Comparison of ENCODE assay signal across 34 cellular contexts in genomic region chr1:177640687-177641086, GRCh38.
A peak's percentile ranks its signal among the peaks of the same experiment; 100 is the strongest.
DNase-seq lines count a peak whose midpoint lies in the region; ATAC-seq, FAIRE-seq and TF ChIP-seq lines count a peak whose summit lies in the region.
"Had no signal": no experiment of that assay in that cellular context is flagged by ENCODE, and none has a peak within 500 bp of the region (broad histone marks: within the 10 kb centered on the region; RNA-seq: fewer than 3 reads in every experiment).

No MANE protein-coding gene starts in this region.

- no peak for TF ChIP-seq EP300 in HepG2 (IDR thresholded peaks at IDR 0.05; ENCODE audit: low read depth in 2 of 2, low read length in 2 of 2)
- no peak for TF ChIP-seq EP300 in HepG2 (CRISPR knock-in tag; IDR thresholded peaks at IDR 0.05; ENCODE audit: borderline replicate concordance)

- ATAC-seq in left lobe of liver, result peak; percentile 53
- ATAC-seq in HepG2, result peak; percentile 63
- peak; percentile 37 to 56 (median 51) for ATAC-seq in right lobe of liver
- ATAC-seq: A549; CD8-positive, alpha-beta T cell had no signal

- CTCF ChIA-PET in HepG2 (lab: Yijun Ruan, JAX; ENCODE audit: low intra/inter-chr PET ratio, low total read pairs), result no interaction called here

- H3K36me3 ChIP-seq in HepG2 (replicated peaks in 1 of 2; ENCODE audit: control insufficient read depth in 1 of 2, insufficient read depth in 2 of 2, low read length in 2 of 2) (no peaks in the 10 kb centered on the region), right lobe of liver (no peaks in the 10 kb centered on the region), GM23248 (ENCODE audit: low read depth) (no peaks in the 10 kb centered on the region), right atrium auricular region (no peaks in the 10 kb centered on the region)
- H3K36me3 ChIP-seq: BE2C; BLaER1; BLaER1 treated with 17β-estradiol and CSF1 and Interleukin-3, amounts not matched to agents 10 nM and 100 nM had no signal

- intact Hi-C loops in HepG2 (cut with micrococcal nuclease; ENCODE audit: unreplicated experiment), result no loop called here
- intact Hi-C loops in right lobe of liver (cut with DNase I), result no loop called here

- no peaks in the 10 kb centered on the region for H3K9me2 ChIP-seq in GM23248 (ENCODE audit: insufficient read depth)

- H3K4me2 ChIP-seq in HepG2 (ENCODE audit: low read depth, low read length) (no peak overlapping the region), GM23248 (ENCODE audit: unreplicated experiment) (no peak overlapping the region)
- H3K4me2 ChIP-seq: A549; BLaER1; BLaER1 treated with 17β-estradiol and CSF1 and Interleukin-3, amounts not matched to agents 10 nM and 100 nM had no signal

- no peak overlapping the region for H3K27ac ChIP-seq in HepG2 (ENCODE audit: extremely low read length, insufficient read depth, low read length)
- H3K27ac ChIP-seq in right lobe of liver, result no peak overlapping the region
- H3K27ac ChIP-seq in GM23248, result no peak overlapping the region
- H3K27ac ChIP-seq in right atrium auricular region, result no peak overlapping the region
- H3K27ac ChIP-seq: 22Rv1; A549; BLaER1; BLaER1 treated with 17β-estradiol and CSF1 and Interleukin-3, amounts not matched to agents 10 nM and 100 nM; C4-2B had no signal

- FAIRE-seq in HepG2 (lab: Jason Lieb, UNC), result no peak
- FAIRE-seq: A204.1, A549 had no signal

- DNase-seq in HuH-7.5 (ENCODE audit: low spot score), result peak; percentile 13
- DNase-seq in left lobe of liver (ENCODE audit: low spot score), result no peak
- DNase-seq in HepG2 (ENCODE audit: low spot score), result peak; percentile 1
- DNase-seq in right lobe of liver, result no peak
- DNase-seq in GM23248, result no peak
- DNase-seq in LoVo (ENCODE audit: low spot score), result no peak
- no peak for DNase-seq in right atrium auricular region (ENCODE audit: low spot score)
- no peak for DNase-seq in epidermal melanocyte (ENCODE audit: insufficient read length, low spot score)
- DNase-seq: 8988T; ACHN; AML-193; BE2C; C1 segment of cervical spinal cord; Caco-2; Calu3; CD4-positive, alpha-beta memory T cell; CD4-positive, alpha-beta T cell; CD4-positive, CD25-positive, alpha-beta regulatory T cell; CD8-positive, alpha-beta memory T cell; CD8-positive, alpha-beta T cell; COR-L47; DMS 273 treated with DMSO at 0.1 percent for 48 hours; DMS153; DMS53; DMS79; DMS79 treated with DMSO at 0.1 percent for 48 hours; DND-41; EL had no signal

- no peak for TF ChIP-seq CTCF in HepG2 (CRISPR knock-in tag; IDR thresholded peaks at IDR 0.05)
- TF ChIP-seq CTCF in right lobe of liver (IDR thresholded peaks at IDR 0.05), result no peak
- TF ChIP-seq CTCF in right atrium auricular region (IDR thresholded peaks at IDR 0.05), result no peak

- H3K27me3 ChIP-seq in HepG2 (ENCODE audit: control insufficient read depth in 1 of 2, insufficient read depth in 2 of 2, low read length in 2 of 2) (no peaks in the 10 kb centered on the region), right lobe of liver (no peaks in the 10 kb centered on the region), GM23248 (replicated peaks; ENCODE audit: insufficient read depth) (no peaks in the 10 kb centered on the region), right atrium auricular region (no peaks in the 10 kb centered on the region)
- H3K27me3 ChIP-seq: BE2C; BLaER1; BLaER1 treated with 17β-estradiol and CSF1 and Interleukin-3, amounts not matched to agents 10 nM and 100 nM had no signal

- no peaks in the 10 kb centered on the region for H3F3A ChIP-seq in GM23248 (ENCODE audit: insufficient read depth)

- H3K4me1 ChIP-seq in HepG2 (ENCODE audit: insufficient read depth, low read length) (peaks cover 11% of the 10 kb centered on the region; the same call in 1 of the 2 replicates), right lobe of liver (no peaks in the 10 kb centered on the region), GM23248 (ENCODE audit: insufficient read depth) (no peaks in the 10 kb centered on the region), right atrium auricular region (no peaks in the 10 kb centered on the region)
- H3K4me1 ChIP-seq: A549, BE2C, Caco-2 had no signal

- TF ChIP-seq POLR2A in HepG2 (IDR thresholded peaks at IDR 0.05; ENCODE audit: insufficient read depth in 1 of 2, low read depth in 2 of 2, low read length in 2 of 2), result no peak
- no peak for TF ChIP-seq POLR2A in right lobe of liver (IDR thresholded peaks at IDR 0.05)

- POLR2A ChIA-PET in HepG2 (lab: Yijun Ruan, JAX), result no interaction called here

- BruUV-seq in HepG2 (replicated peaks; lab: Mats Ljungman, UMichigan), result no TSS peak

- no peak for TF ChIP-seq RAD21 in HepG2 (CRISPR knock-in tag; IDR thresholded peaks at IDR 0.05)

- H3K9me3 ChIP-seq in HepG2 (ENCODE audit: low read length) (no peaks in the 10 kb centered on the region), right lobe of liver (peaks cover 0 to 4% (median 0%) of the 10 kb centered on the region in 4 donors), GM23248 (ENCODE audit: low read depth) (no peaks in the 10 kb centered on the region), right atrium auricular region (no peaks in the 10 kb centered on the region)
- H3K9me3 ChIP-seq: A549; BE2C; BLaER1; BLaER1 treated with 17β-estradiol and CSF1 and Interleukin-3, amounts not matched to agents 10 nM and 100 nM; Caco-2 had no signal

- H3K9ac ChIP-seq in HepG2 (ENCODE audit: insufficient read depth, low read depth, low read length) (no peak overlapping the region), GM23248 (no peak overlapping the region)
- H3K9ac ChIP-seq: BLaER1; BLaER1 treated with 17β-estradiol and CSF1 and Interleukin-3, amounts not matched to agents 10 nM and 100 nM had no signal

- H4K20me1 ChIP-seq in HepG2 (ENCODE audit: insufficient read depth, low read length) (no peaks in the 10 kb centered on the region), GM23248 (ENCODE audit: insufficient read depth) (no peaks in the 10 kb centered on the region)
- H4K20me1 ChIP-seq: BLaER1; BLaER1 treated with 17β-estradiol and CSF1 and Interleukin-3, amounts not matched to agents 10 nM and 100 nM had no signal

- H2AFZ ChIP-seq in HepG2 (ENCODE audit: low read length), result no peak overlapping the region
- H2AFZ ChIP-seq in GM23248, result no peak overlapping the region

- H3K4me3 ChIP-seq in HepG2 (replicated peaks in 1 of 3; ENCODE audit: insufficient read depth in 1 of 3, low read depth in 2 of 3, low read length in 3 of 3) (no peak overlapping the region), right lobe of liver (no peak overlapping the region), GM23248 (no peak overlapping the region), right atrium auricular region (no peak overlapping the region)
- H3K4me3 ChIP-seq: A549; BLaER1; BLaER1 treated with 17β-estradiol and CSF1 and Interleukin-3, amounts not matched to agents 10 nM and 100 nM had no signal

- H3K79me2 ChIP-seq in HepG2 (ENCODE audit: insufficient read depth, low read length) (no peaks in the 10 kb centered on the region), GM23248 (ENCODE audit: insufficient read depth) (no peaks in the 10 kb centered on the region)

- in situ Hi-C loops in HepG2 (cut with HindIII; ENCODE audit: extremely low pct_ligation_motif_present, low pct_unique_long_range_greater_than_20kb) (no loop called here), GM23248 (cut with MboI) (no loop called here)

TF ChIP-seq in HepG2, 621 proteins besides CTCF, POLR2A, EP300 and RAD21 (continues in another document):
- TF ChIP-seq IRF9 (CRISPR knock-in tag; IDR thresholded peaks at IDR 0.05; ENCODE audit: borderline replicate concordance), result no peak
- no peak for TF ChIP-seq ZNF619 (CRISPR knock-in tag; IDR thresholded peaks at IDR 0.05)
- no peak for TF ChIP-seq SSRP1 (CRISPR knock-in tag; IDR thresholded peaks at IDR 0.05)
- no peak for TF ChIP-seq BHLHE40 (IDR thresholded peaks at IDR 0.05; ENCODE audit: low read length)
- TF ChIP-seq ATF2 (CRISPR knock-in tag; IDR thresholded peaks at IDR 0.05), result no peak
- no peak for TF ChIP-seq ZNF850 (CRISPR knock-in tag; conservative IDR thresholded peaks at IDR 0.05)
- TF ChIP-seq RARA (CRISPR knock-in tag; IDR thresholded peaks at IDR 0.05), result no peak
- TF ChIP-seq PATZ1 (CRISPR knock-in tag; IDR thresholded peaks at IDR 0.05), result no peak
- TF ChIP-seq ZBTB21 (CRISPR knock-in tag; IDR thresholded peaks at IDR 0.05), result no peak
- TF ChIP-seq ZNF235 (CRISPR knock-in tag; IDR thresholded peaks at IDR 0.05; ENCODE audit: borderline replicate concordance), result no peak
- TF ChIP-seq ZNF232 (CRISPR knock-in tag; IDR thresholded peaks at IDR 0.05; ENCODE audit: borderline replicate concordance), result no peak

Comparison
In these comparisons a context has a peak if more than half of its experiments do, and no peak if none do; other contexts are left out.
1. DNase-seq: peak in HuH-7.5 (single experiment) and HepG2 (single experiment); none in left lobe of liver (single experiment), right lobe of liver (0 of 3), GM23248 (single experiment), LoVo (single experiment), right atrium auricular region (single experiment) and epidermal melanocyte (single experiment).
2. Peak in every context shown above with its lines, with median percentiles within 50 percentile points of each other: ATAC-seq.